In the genomic region with DNA sequence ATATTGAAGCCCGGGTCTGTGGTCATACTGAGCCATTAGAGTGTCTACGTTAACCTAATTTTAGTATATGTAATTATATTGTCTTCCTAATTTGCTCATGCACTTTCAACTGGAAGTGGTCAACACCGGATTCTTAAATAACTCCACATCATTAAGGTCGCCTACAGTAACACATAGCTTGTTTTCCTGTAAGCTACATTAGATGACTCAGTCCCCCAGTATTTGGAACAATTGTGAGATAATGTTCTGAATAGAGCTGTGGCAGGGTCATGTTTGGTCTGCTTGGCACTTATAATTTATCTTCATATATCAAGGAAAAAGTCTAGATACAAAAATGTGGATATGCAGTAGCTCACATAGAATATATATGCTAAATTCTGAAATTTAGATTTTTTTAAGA, we compare ENCODE assay signal across 20 cellular contexts.
"Had no signal": no experiment of that assay in that cellular context is flagged by ENCODE, and none has a peak within 500 bp of the region (broad histone marks: within the 10 kb centered on the region; RNA-seq: fewer than 3 reads in every experiment).

No MANE protein-coding gene starts in this region.

- H3K9me3 Mint-ChIP-seq: activated CD4-positive, alpha-beta memory T cell treated with anti-CD3 and anti-CD28 coated beads, Interleukin-2, amount 10 ng/mL, durations not matched to agents 7 days and 5 days; activated naive CD8-positive, alpha-beta T cell treated with anti-CD3 and anti-CD28 coated beads, Interleukin-2, amount 10 ng/mL, durations not matched to agents 7 days and 5 days had no signal

- H3K9me3 ChIP-seq: mucosa of descending colon, sigmoid colon, suprapubic skin, upper lobe of left lung had no signal

- H3K36me3 Mint-ChIP-seq: activated naive CD8-positive, alpha-beta T cell treated with anti-CD3 and anti-CD28 coated beads, Interleukin-2, amount 10 ng/mL, durations not matched to agents 7 days and 5 days; natural killer cell; T-cell had no signal

- H3K27ac Mint-ChIP-seq: activated CD4-positive, alpha-beta memory T cell treated with anti-CD3 and anti-CD28 coated beads, Interleukin-2, amount 10 ng/mL, durations not matched to agents 7 days and 5 days; activated naive CD8-positive, alpha-beta T cell treated with anti-CD3 and anti-CD28 coated beads, Interleukin-2, amount 10 ng/mL, durations not matched to agents 7 days and 5 days; natural killer cell; T-cell had no signal

- H3K4me3 Mint-ChIP-seq: activated CD4-positive, alpha-beta memory T cell treated with anti-CD3 and anti-CD28 coated beads, Interleukin-2, amount 10 ng/mL, durations not matched to agents 7 days and 5 days; activated naive CD8-positive, alpha-beta T cell treated with anti-CD3 and anti-CD28 coated beads, Interleukin-2, amount 10 ng/mL, durations not matched to agents 7 days and 5 days; natural killer cell; T-cell had no signal

- H3K4me1 Mint-ChIP-seq: activated CD4-positive, alpha-beta memory T cell treated with anti-CD3 and anti-CD28 coated beads, Interleukin-2, amount 10 ng/mL, durations not matched to agents 7 days and 5 days; activated naive CD8-positive, alpha-beta T cell treated with anti-CD3 and anti-CD28 coated beads, Interleukin-2, amount 10 ng/mL, durations not matched to agents 7 days and 5 days; natural killer cell; T-cell had no signal

- ATAC-seq: mucosa of descending colon; natural killer cell; stimulated activated naive CD8-positive, alpha-beta T cell treated with anti-CD3 and anti-CD28 coated beads, Interleukin-15, Interleukin-2, amounts not matched to agents 100 U/mL and 50 U/mL, for 24 hours; T-cell had no signal

- H3K27me3 Mint-ChIP-seq: activated CD4-positive, alpha-beta memory T cell treated with anti-CD3 and anti-CD28 coated beads, Interleukin-2, amount 10 ng/mL, durations not matched to agents 7 days and 5 days; activated naive CD8-positive, alpha-beta T cell treated with anti-CD3 and anti-CD28 coated beads, Interleukin-2, amount 10 ng/mL, durations not matched to agents 7 days and 5 days; T-cell had no signal

- H3K27ac ChIP-seq: coronary artery, sigmoid colon, suprapubic skin, upper lobe of left lung, VCaP had no signal

- H3K4me1 ChIP-seq: sigmoid colon, suprapubic skin, upper lobe of left lung had no signal

- H3K4me3 ChIP-seq: coronary artery, mucosa of descending colon, sigmoid colon, suprapubic skin, upper lobe of left lung had no signal

- H3K27me3 ChIP-seq: sigmoid colon, suprapubic skin, upper lobe of left lung had no signal

- DNase-seq: activated CD4-positive, alpha-beta memory T cell treated with anti-CD3 and anti-CD28 coated beads, Interleukin-2, amount 10 ng/mL, durations not matched to agents 7 days and 5 days; activated gamma-delta T cell treated with Interleukin-2 at 50 U/mL for 16 hours; activated naive CD8-positive, alpha-beta T cell treated with anti-CD3 and anti-CD28 coated beads, Interleukin-2, amount 10 ng/mL, durations not matched to agents 7 days and 5 days; activated T-cell treated with anti-CD3 and anti-CD28 coated beads, Interleukin-2, amount 50 U/mL, for 48 hours; aorta; central memory CD4-positive, alpha-beta T cell; effector CD8-positive, alpha-beta T cell; hippocampal formation; kidney glomerular epithelial cell; mucosa of descending colon; natural killer cell; sigmoid colon; stimulated activated CD4-positive, alpha-beta T cell treated with anti-CD3 and anti-CD28 coated beads, Interleukin-12 subunit alpha, Interleukin-12 subunit beta, amount 100 ng/mL, for 4 hours; stimulated activated CD8-positive, alpha-beta memory T cell treated with anti-CD3 and anti-CD28 coated beads, Interleukin-4, amount 100 ng/mL, for 48 hours; stimulated activated naive CD8-positive, alpha-beta T cell treated with anti-CD3 and anti-CD28 coated beads, Interleukin-15, Interleukin-2, amounts not matched to agents 100 U/mL and 50 U/mL, for 24 hours; T-cell; upper lobe of left lung had no signal

- H3K36me3 ChIP-seq: sigmoid colon, suprapubic skin, upper lobe of left lung had no signal
